ENCODE assay signal across 8 cellular contexts in genomic region chr19:40777795-40778044, GRCh38. TPM values are rescaled to one million over a fixed set of nuclear protein-coding genes. Genes with fewer than 3 reads are reported as not detected.
DNase-seq lines count a peak whose midpoint lies in the region; TF ChIP-seq lines count a peak whose summit lies in the region.

No MANE protein-coding gene starts in this region.

- H3K79me2 ChIP-seq in SU-DHL-6 (ENCODE audit: insufficient read depth, low read length), result peaks cover 10% of the 10 kb centered on the region; the same call in 1 of the 2 replicates

- no peaks in the 10 kb centered on the region for H3K9me2 ChIP-seq in SU-DHL-6 (replicated peaks; ENCODE audit: insufficient read depth, low read length)

- H3K9me3 ChIP-seq in SU-DHL-6 (ENCODE audit: insufficient read depth, low read length), result no peaks in the 10 kb centered on the region

- peak overlapping the region; percentile 56 for H3K4me3 ChIP-seq in SU-DHL-6 (ENCODE audit: insufficient read depth, low read length, poor library complexity, severe bottlenecking)
- peak overlapping the region; percentile 68 for H3K4me3 ChIP-seq in fibroblast of the aortic adventitia (ENCODE audit: low read depth, low read length)
- H3K4me3 ChIP-seq in skeletal muscle cell (ENCODE audit: low read depth, low read length), result peak overlapping the region; percentile 72

- TF ChIP-seq POLR2A in GM18951 (IDR thresholded peaks at IDR 0.05; ENCODE audit: extremely low read depth, insufficient read depth, insufficient read length), result peak; percentile 70

- in situ Hi-C loops in GM18951 (cut with MboI; ENCODE audit: low sequenced_read_pairs, unreplicated experiment) (no loop called here), GM13976 (cut with MboI; ENCODE audit: low sequenced_read_pairs, unreplicated experiment) (no loop called here)

- H3K9ac ChIP-seq in SU-DHL-6 (ENCODE audit: low read length), result peak overlapping the region; percentile 68

- POLR2A ChIA-PET in GM10248 (lab: Yijun Ruan, JAX), result interaction anchor here (0.7 to 3.1 kb wide), 9 partner anchors 9 to 486 kb away, joined by 3 to 35 read pairs (median 5); partner anchors contain the start of genes ACTMAP, EGLN2 and SNRPA

- CTCF ChIA-PET in GM10248 (lab: Yijun Ruan, JAX), result interaction anchor here (0.8 to 3.7 kb wide), 10 partner anchors 20 to 357 kb away, joined by 3 to 23 read pairs (median 6); partner anchors contain the start of genes ACTMAP, EGLN2 and SNRPA

- peak overlapping the region; percentile 96 for H3K4me2 ChIP-seq in SU-DHL-6 (ENCODE audit: low read depth, low read length, poor library complexity, severe bottlenecking)

- peaks cover 17% of the 10 kb centered on the region for H3F3A ChIP-seq in SU-DHL-6 (ENCODE audit: insufficient read depth)

- no peak for TF ChIP-seq CTCF in SU-DHL-6 (IDR thresholded peaks at IDR 0.05; ENCODE audit: insufficient read depth, low read length, poor library complexity, severe bottlenecking)
- TF ChIP-seq CTCF in fibroblast of the aortic adventitia (IDR thresholded peaks at IDR 0.05; ENCODE audit: insufficient read depth, low read length), result no peak
- TF ChIP-seq CTCF in GM10248 (IDR thresholded peaks at IDR 0.05; ENCODE audit: control extremely low read depth, extremely low read depth, low read depth, missing control alignments), result no peak
- TF ChIP-seq CTCF in GM13976 (IDR thresholded peaks at IDR 0.05; ENCODE audit: borderline replicate concordance, control extremely low read depth, extremely low read depth, insufficient read depth, missing control alignments), result no peak

- no peaks in the 10 kb centered on the region for H3K27me3 ChIP-seq in SU-DHL-6 (ENCODE audit: low read length)

- H2AFZ ChIP-seq in SU-DHL-6 (ENCODE audit: low read depth, low read length, severe bottlenecking), result no peak overlapping the region

- DNase-seq in fibroblast of the aortic adventitia (ENCODE audit: low read depth) (no peak), skeletal muscle cell (ENCODE audit: low read depth) (no peak), GM10248 (ENCODE audit: extremely low spot score) (no peak), GM13976 (ENCODE audit: low spot score) (no peak), NCI-H2196 treated with DMSO at 0.1 percent for 48 hours (lab: John Stamatoyannopoulos, UW; ENCODE audit: unreplicated experiment) (no peak), OCI-M2 (lab: John Stamatoyannopoulos, UW; ENCODE audit: unreplicated experiment) (no peak)

- H4K20me1 ChIP-seq in SU-DHL-6 (ENCODE audit: low read depth, low read length), result no peaks in the 10 kb centered on the region

- no peaks in the 10 kb centered on the region for H3K36me3 ChIP-seq in SU-DHL-6 (ENCODE audit: low read length)

- peak overlapping the region; percentile 98 for H3K27ac ChIP-seq in SU-DHL-6 (ENCODE audit: low read depth, low read length)

RNA-seq across cellular contexts. Expression of gene RAB4B, which starts 0.3 kb away (rescaled TPM):
- 9.0 and 10.1 TPM in 2 replicates for total RNA-seq in fibroblast of the aortic adventitia (ENCODE audit: low replicate concordance)

RNA-seq across cellular contexts. Expression of gene MIA, which starts 2.4 kb away (rescaled TPM):
- not detected in 2 replicates for total RNA-seq in fibroblast of the aortic adventitia (ENCODE audit: low replicate concordance)

RNA-seq across cellular contexts. Expression of gene EGLN2, which starts 21.3 kb away (rescaled TPM):
- 60.6 and 64.2 TPM in 2 replicates for total RNA-seq in fibroblast of the aortic adventitia (ENCODE audit: low replicate concordance)

RNA-seq across cellular contexts. Expression of gene SNRPA, which starts 26.7 kb away (rescaled TPM):
- total RNA-seq in fibroblast of the aortic adventitia (ENCODE audit: low replicate concordance), result 19.1 and 29.8 TPM in 2 replicates

RNA-seq across cellular contexts. Expression of gene ACTMAP, which starts 27.4 kb away (rescaled TPM):
- total RNA-seq in fibroblast of the aortic adventitia (ENCODE audit: low replicate concordance), result 0.74 and 0.99 TPM in 2 replicates
